In the genomic region with DNA sequence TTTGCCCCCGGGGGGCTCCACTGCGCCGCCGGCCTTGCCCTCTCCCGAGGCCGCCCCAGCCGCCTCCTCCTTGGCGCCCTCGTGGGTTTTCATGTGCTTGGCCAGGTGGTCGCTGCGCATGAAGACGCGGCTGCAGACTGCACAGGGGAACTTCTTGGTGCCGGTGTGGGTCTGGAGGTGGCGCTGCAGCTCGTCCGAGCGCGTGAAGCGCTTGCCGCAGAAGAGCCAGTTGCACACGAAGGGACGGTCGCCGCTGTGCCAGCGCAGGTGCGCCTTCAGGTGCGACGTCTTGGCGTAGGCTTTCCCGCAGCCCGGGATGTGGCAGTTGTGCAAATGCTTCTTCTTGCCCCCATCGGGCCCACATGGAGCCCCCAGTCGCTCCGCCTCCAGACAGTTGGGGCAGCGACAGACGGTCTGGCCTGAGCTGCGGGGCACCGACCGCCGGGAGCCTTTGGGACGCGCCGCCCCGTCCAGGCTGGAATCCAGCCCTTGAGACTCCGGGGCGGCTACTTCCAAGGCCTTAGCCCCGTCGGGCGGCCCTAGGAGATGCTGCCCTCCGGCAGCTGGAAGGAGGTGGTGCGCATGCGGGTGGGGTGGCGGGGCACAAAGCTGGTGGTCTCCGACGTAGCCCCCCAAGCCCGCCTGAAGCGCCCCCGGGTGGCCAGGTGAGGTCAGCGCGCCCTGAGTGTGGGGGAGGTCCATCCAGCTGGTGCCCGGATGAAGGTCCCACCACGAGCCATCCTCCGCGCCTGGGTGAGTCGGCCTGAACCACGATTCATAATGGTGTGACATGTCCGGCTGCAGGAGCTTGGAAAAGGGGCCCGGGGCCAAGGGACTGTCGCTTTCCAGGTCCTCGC, we compare ENCODE assay signal across 11 cellular contexts. TPM values are rescaled to one million over a fixed set of nuclear protein-coding genes. Genes with fewer than 3 reads are reported as not detected.
DNase-seq lines count a peak whose midpoint lies in the region; ATAC-seq and TF ChIP-seq lines count a peak whose summit lies in the region.
"Had no signal": no experiment of that assay in that cellular context is flagged by ENCODE, and none has a peak within 500 bp of the region (broad histone marks: within the 10 kb centered on the region; RNA-seq: fewer than 3 reads in every experiment).

No MANE protein-coding gene starts in this region.

- no peak overlapping the region for H2AFZ ChIP-seq in OCI-LY7 (ENCODE audit: low read length)

- peaks cover 6% of the 10 kb centered on the region for H3K27me3 Mint-ChIP-seq in endothelial cell (ENCODE audit: unreplicated experiment)
- H3K27me3 Mint-ChIP-seq in progenitor cell of endocrine pancreas = peaks cover 68% of the 10 kb centered on the region

- H3K27ac Mint-ChIP-seq in endothelial cell (ENCODE audit: unreplicated experiment) (no peak overlapping the region), progenitor cell of endocrine pancreas (no peak overlapping the region)
- H3K27ac Mint-ChIP-seq: stimulated activated naive CD8-positive, alpha-beta T cell treated with anti-CD3 and anti-CD28 coated beads, Interleukin-15, Interleukin-2, amounts not matched to agents 100 ng/mL and 50 ng/mL, for 24 hours had no signal

- no peak overlapping the region for H3K4me3 Mint-ChIP-seq in endothelial cell (ENCODE audit: unreplicated experiment)
- H3K4me3 Mint-ChIP-seq in progenitor cell of endocrine pancreas (ENCODE audit: low read depth) = peak overlapping the region; percentile 29
- H3K4me3 Mint-ChIP-seq: stimulated activated naive CD8-positive, alpha-beta T cell treated with anti-CD3 and anti-CD28 coated beads, Interleukin-15, Interleukin-2, amounts not matched to agents 100 ng/mL and 50 ng/mL, for 24 hours had no signal

- H3K36me3 ChIP-seq in OCI-LY7 (ENCODE audit: insufficient read depth, low read length) = no peaks in the 10 kb centered on the region
- H3K36me3 ChIP-seq: pancreas had no signal

- CTCF ChIA-PET in OCI-LY7 (lab: Charles Lee; ENCODE audit: unreplicated experiment) = no interaction called here

- peaks cover 46% of the 10 kb centered on the region for H3K4me1 Mint-ChIP-seq in endothelial cell (ENCODE audit: unreplicated experiment)
- peaks cover 17% of the 10 kb centered on the region for H3K4me1 Mint-ChIP-seq in progenitor cell of endocrine pancreas (ENCODE audit: low read depth)

- no peak overlapping the region for H3K4me2 ChIP-seq in OCI-LY7 (ENCODE audit: low read length)

- no peak overlapping the region for H3K27ac ChIP-seq in OCI-LY7 (ENCODE audit: low read depth, low read length, poor library complexity, severe bottlenecking)
- H3K27ac ChIP-seq: pancreas had no signal

- no peaks in the 10 kb centered on the region for H3K79me2 ChIP-seq in OCI-LY7 (ENCODE audit: insufficient read depth, low read depth, low read length)

- H3K9me2 ChIP-seq in OCI-LY7 (ENCODE audit: insufficient read depth, low read length) = no peaks in the 10 kb centered on the region

- peaks cover 19% of the 10 kb centered on the region for H3K4me1 ChIP-seq in OCI-LY7 (ENCODE audit: insufficient read depth, low read length, poor library complexity, severe bottlenecking)

- H3K9me3 ChIP-seq in OCI-LY7 (ENCODE audit: low read length) = no peaks in the 10 kb centered on the region
- H3K9me3 ChIP-seq: pancreas had no signal

- peaks cover 8% of the 10 kb centered on the region for H3K36me3 Mint-ChIP-seq in endothelial cell (ENCODE audit: low read depth, unreplicated experiment)
- no peaks in the 10 kb centered on the region for H3K36me3 Mint-ChIP-seq in progenitor cell of endocrine pancreas (ENCODE audit: insufficient read depth)

- no peak overlapping the region for H3K4me3 ChIP-seq in OCI-LY7 (ENCODE audit: low read depth, low read length, poor library complexity, severe bottlenecking)
- H3K4me3 ChIP-seq: pancreas had no signal

- H3K9me3 Mint-ChIP-seq in endothelial cell (ENCODE audit: unreplicated experiment) (no peaks in the 10 kb centered on the region), progenitor cell of endocrine pancreas (ENCODE audit: low read depth) (no peaks in the 10 kb centered on the region)
- H3K9me3 Mint-ChIP-seq: stimulated activated naive CD8-positive, alpha-beta T cell treated with anti-CD3 and anti-CD28 coated beads, Interleukin-15, Interleukin-2, amounts not matched to agents 100 ng/mL and 50 ng/mL, for 24 hours had no signal

- H4K20me1 ChIP-seq in OCI-LY7 (ENCODE audit: insufficient read depth, low read length) = no peaks in the 10 kb centered on the region

- BruUV-seq in OCI-LY7 (replicated peaks; lab: Mats Ljungman, UMichigan) = no TSS peak

- DNase-seq in activated CD4-positive, alpha-beta T cell treated with anti-CD3 and anti-CD28 coated beads for 48 hours = peak; percentile 41
- DNase-seq in activated CD4-positive, alpha-beta T cell treated with anti-CD3 and anti-CD28 coated beads, Interleukin-2, amount 50 U/mL, for 48 hours = no peak
- no peak for DNase-seq in OCI-LY7 (ENCODE audit: low spot score)
- DNase-seq in endothelial cell (ENCODE audit: low spot score) = no peak
- DNase-seq in progenitor cell of endocrine pancreas (ENCODE audit: low spot score, unreplicated experiment) = peak; percentile 35
- DNase-seq in middle frontal gyrus (ENCODE audit: extremely low spot score, low spot score) = no peak
- no peak for DNase-seq in foreskin melanocyte
- DNase-seq: NCI-H1694 had no signal

- ATAC-seq in HG03342 (IDR thresholded peaks at IDR 0.05; ENCODE audit: unreplicated experiment) = no peak
- ATAC-seq: pancreas had no signal

- TF ChIP-seq CTCF in OCI-LY7 (conservative IDR thresholded peaks at IDR 0.05; ENCODE audit: low read length) (peak; percentile 68), endothelial cell (IDR thresholded peaks at IDR 0.05; ENCODE audit: unreplicated experiment) (peak; percentile 48), progenitor cell of endocrine pancreas (IDR thresholded peaks at IDR 0.05; ENCODE audit: unreplicated experiment) (peak; percentile 56)

- intact Hi-C loops in OCI-LY7 (cut with micrococcal nuclease; ENCODE audit: unreplicated experiment) = no loop called here

- POLR2A ChIA-PET in OCI-LY7 (lab: Charles Lee) = no interaction called here

RNA-seq across cellular contexts. Expression of gene SP6, which starts 3.4 kb away (rescaled TPM):
- 0.08 and 0.22 TPM in 2 replicates for total RNA-seq in OCI-LY7 (2014; rRNA removed; shearing (Covaris generic))
- total RNA-seq in OCI-LY7 (2022) (0.08 and 0.24 TPM in 2 replicates), endothelial cell (ENCODE audit: unreplicated experiment) (30.7 TPM), progenitor cell of endocrine pancreas (0.74 and 1.1 TPM in 2 replicates)

RNA-seq across cellular contexts. Expression of gene SCRN2, which starts 6.5 kb away (rescaled TPM):
- 33.9 and 42.9 TPM in 2 replicates for total RNA-seq in OCI-LY7 (2014; rRNA removed; shearing (Covaris generic))
- total RNA-seq in OCI-LY7 (2022) (37.3 and 39.1 TPM in 2 replicates), endothelial cell (ENCODE audit: unreplicated experiment) (44.8 TPM), progenitor cell of endocrine pancreas (58.6 and 59.0 TPM in 2 replicates)

RNA-seq across cellular contexts. Expression of gene LRRC46, which starts 16.1 kb away (rescaled TPM):
- total RNA-seq in OCI-LY7 (2014; rRNA removed; shearing (Covaris generic)) = 0.23 and 0.85 TPM in 2 replicates
- total RNA-seq in OCI-LY7 (2022) = 1.2 and 2.0 TPM in 2 replicates
- 1.0 TPM for total RNA-seq in endothelial cell (ENCODE audit: unreplicated experiment)
- total RNA-seq in progenitor cell of endocrine pancreas = 1.3 and 1.7 TPM in 2 replicates

RNA-seq across cellular contexts. Expression of gene MRPL10, which starts 16.2 kb away (rescaled TPM):
- total RNA-seq in OCI-LY7 (2014; rRNA removed; shearing (Covaris generic)) = 27.1 and 50.8 TPM in 2 replicates
- total RNA-seq in OCI-LY7 (2022) = 55.9 and 56.7 TPM in 2 replicates
- total RNA-seq in endothelial cell (ENCODE audit: unreplicated experiment) = 56.3 TPM
- 41.1 and 44.1 TPM in 2 replicates for total RNA-seq in progenitor cell of endocrine pancreas

RNA-seq across cellular contexts. Expression of gene OSBPL7, which starts 26.0 kb away (rescaled TPM):
- total RNA-seq in OCI-LY7 (2014; rRNA removed; shearing (Covaris generic)) = 16.2 and 24.4 TPM in 2 replicates
- total RNA-seq in OCI-LY7 (2022) (31.1 and 35.7 TPM in 2 replicates), endothelial cell (ENCODE audit: unreplicated experiment) (28.0 TPM), progenitor cell of endocrine pancreas (20.5 and 26.2 TPM in 2 replicates)

Comparison
In these comparisons a context has a peak if more than half of its experiments do, and no peak if none do; other contexts are left out.
1. DNase-seq: peak in activated CD4-positive, alpha-beta T cell treated with anti-CD3 and anti-CD28 coated beads for 48 hours (single experiment) and progenitor cell of endocrine pancreas (single experiment); none in activated CD4-positive, alpha-beta T cell treated with anti-CD3 and anti-CD28 coated beads, Interleukin-2, amount 50 U/mL, for 48 hours (0 of 2), OCI-LY7 (single experiment), endothelial cell (single experiment), middle frontal gyrus (single experiment) and foreskin melanocyte (single experiment).
2. RNA of gene SP6, which starts 3.4 kb away (total RNA-seq): 30.7 TPM in endothelial cell (single experiment); 0.74 to 1.1 TPM in progenitor cell of endocrine pancreas and 0.08 to 0.24 TPM in OCI-LY7; every median in the first group is over 10 times any median in the second.
3. Peak in every context shown above with its lines, with median percentiles within 50 percentile points of each other: CTCF ChIP-seq.